In genomic region chr19:39124136-39124764, GRCh38 we compare ENCODE assay signal across 12 cellular contexts. TPM values are rescaled to one million over a fixed set of nuclear protein-coding genes. Genes with fewer than 3 reads are reported as not detected.
DNase-seq lines count a peak whose midpoint lies in the region; ATAC-seq and TF ChIP-seq lines count a peak whose summit lies in the region.
"Had no signal": no experiment of that assay in that cellular context is flagged by ENCODE, and none has a peak within 500 bp of the region (broad histone marks: within the 10 kb centered on the region; RNA-seq: fewer than 3 reads in every experiment).

No MANE protein-coding gene starts in this region.

- no peaks in the 10 kb centered on the region for H3K9me3 ChIP-seq in endodermal cell (ENCODE audit: control insufficient read depth, low read length)

- no peak overlapping the region for H3K9ac ChIP-seq in endodermal cell (ENCODE audit: extremely low read depth, low read length, poor library complexity, severe bottlenecking)

- no peaks in the 10 kb centered on the region for H3K36me3 Mint-ChIP-seq in activated T-cell treated with anti-CD3 and anti-CD28 coated beads, Interleukin-2, amount 50 U/mL, for 72 hours (ENCODE audit: insufficient read depth in 2 of 2)
- H3K36me3 Mint-ChIP-seq in endodermal cell (ENCODE audit: low read depth): no peaks in the 10 kb centered on the region
- H3K36me3 Mint-ChIP-seq in progenitor cell of endocrine pancreas (ENCODE audit: insufficient read depth): no peaks in the 10 kb centered on the region

- peak overlapping the region; percentile 60 to 85 for H3K4me3 Mint-ChIP-seq in activated T-cell treated with anti-CD3 and anti-CD28 coated beads, Interleukin-2, amount 50 U/mL, for 72 hours
- H3K4me3 Mint-ChIP-seq in endodermal cell: no peak overlapping the region
- peak overlapping the region; percentile 5 for H3K4me3 Mint-ChIP-seq in progenitor cell of endocrine pancreas (ENCODE audit: low read depth)

- DNase-seq in activated T-cell treated with anti-CD3 and anti-CD28 coated beads, Interleukin-2, amount 50 U/mL, for 72 hours: no peak
- no peak for DNase-seq in activated T-cell treated with anti-CD3 and anti-CD28 coated beads, Interleukin-2, amount 50 U/mL, for 48 hours
- DNase-seq in RWPE1 (ENCODE audit: low spot score) (no peak), endodermal cell (peak; percentile 63), progenitor cell of endocrine pancreas (ENCODE audit: low spot score, unreplicated experiment) (no peak), NK-92 (lab: John Stamatoyannopoulos, UW; ENCODE audit: unreplicated experiment) (no peak), RPMI8226 (no peak)
- no peak for DNase-seq in stimulated activated CD4-positive, alpha-beta T cell treated with anti-CD3 and anti-CD28 coated beads, Interleukin-2, amount 100 ng/mL, for 48 hours
- DNase-seq: activated CD8-positive, alpha-beta memory T cell treated with anti-CD3 and anti-CD28 coated beads for 24 hours; MV-4-11 had no signal

- H3K4me1 ChIP-seq in endodermal cell (ENCODE audit: control insufficient read depth, insufficient read depth, low read length): no peaks in the 10 kb centered on the region

- H3K4me3 ChIP-seq in endodermal cell (ENCODE audit: low read length): no peak overlapping the region
- H3K4me3 ChIP-seq: lung had no signal

- TF ChIP-seq CTCF in RWPE1 (conservative IDR thresholded peaks at IDR 0.05; ENCODE audit: low read depth) (no peak), endodermal cell (conservative IDR thresholded peaks at IDR 0.05) (no peak), progenitor cell of endocrine pancreas (IDR thresholded peaks at IDR 0.05; ENCODE audit: unreplicated experiment) (no peak)

- 76 to 88% methylated on average over 6 to 7 of the region's 7 CpGs for WGBS in endodermal cell (ENCODE audit: insufficient coverage in 1 of 2, insufficient read length in 1 of 2), 2 experiments

- H3K27ac Mint-ChIP-seq in activated T-cell treated with anti-CD3 and anti-CD28 coated beads, Interleukin-2, amount 50 U/mL, for 72 hours: peak overlapping the region; percentile 5
- H3K27ac Mint-ChIP-seq in endodermal cell (peak overlapping the region; percentile 64), progenitor cell of endocrine pancreas (peak overlapping the region; percentile 50)

- no peaks in the 10 kb centered on the region for H3K27me3 ChIP-seq in endodermal cell (ENCODE audit: control insufficient read depth, insufficient read depth, low read length, poor library complexity, severe bottlenecking)

- no peaks in the 10 kb centered on the region for H3K27me3 Mint-ChIP-seq in activated T-cell treated with anti-CD3 and anti-CD28 coated beads, Interleukin-2, amount 50 U/mL, for 72 hours (ENCODE audit: low read depth)
- peaks cover 6% of the 10 kb centered on the region for H3K27me3 Mint-ChIP-seq in endodermal cell (ENCODE audit: insufficient read depth)
- peaks cover 3% of the 10 kb centered on the region for H3K27me3 Mint-ChIP-seq in progenitor cell of endocrine pancreas

- CTCF ChIA-PET in RWPE1 (lab: Yijun Ruan, JAX): no interaction called here

- no peaks in the 10 kb centered on the region for H3K9me3 Mint-ChIP-seq in activated T-cell treated with anti-CD3 and anti-CD28 coated beads, Interleukin-2, amount 50 U/mL, for 72 hours
- H3K9me3 Mint-ChIP-seq in endodermal cell: no peaks in the 10 kb centered on the region
- H3K9me3 Mint-ChIP-seq in progenitor cell of endocrine pancreas (ENCODE audit: low read depth): no peaks in the 10 kb centered on the region

- no peaks in the 10 kb centered on the region for H3K36me3 ChIP-seq in endodermal cell (ENCODE audit: control insufficient read depth, insufficient read depth, low read length)

- H3K27ac ChIP-seq in RWPE1 (peak overlapping the region; percentile 20), endodermal cell (ENCODE audit: low read depth, low read length) (peak overlapping the region; percentile 53)

- POLR2A ChIA-PET in RWPE1 (lab: Yijun Ruan, JAX; ENCODE audit: low non-redundant PET): no interaction called here

- H3K4me1 Mint-ChIP-seq in activated T-cell treated with anti-CD3 and anti-CD28 coated beads, Interleukin-2, amount 50 U/mL, for 72 hours (ENCODE audit: low read depth): peaks cover 37% of the 10 kb centered on the region
- H3K4me1 Mint-ChIP-seq in endodermal cell (peaks cover 17% of the 10 kb centered on the region), progenitor cell of endocrine pancreas (ENCODE audit: low read depth) (peaks cover 26% of the 10 kb centered on the region)

- no peak for ATAC-seq in activated T-cell treated with anti-CD3 and anti-CD28 coated beads, Interleukin-2, amount 50 U/mL, for 72 hours (replicated peaks in 1 of 2)

RNA-seq across cellular contexts. Expression of gene PAK4, which starts 1.3 kb away (rescaled TPM):
- total RNA-seq in activated T-cell treated with anti-CD3 and anti-CD28 coated beads, Interleukin-2, amount 50 U/mL, for 72 hours: 10 to 100 TPM; 12.9 to 17.0 TPM
- 10 to 100 TPM; 63.9 to 68.1 TPM for total RNA-seq in endodermal cell
- 59.4 TPM for polyA plus RNA-seq in endodermal cell (2013, experiment 1 of 2)
- polyA plus RNA-seq in endodermal cell (2013, experiment 2 of 2): 56.1 TPM
- total RNA-seq in progenitor cell of endocrine pancreas: 73.9 and 75.8 TPM in 2 replicates

RNA-seq across cellular contexts. Expression of gene ACP7, which starts 40.1 kb away (rescaled TPM):
- total RNA-seq in activated T-cell treated with anti-CD3 and anti-CD28 coated beads, Interleukin-2, amount 50 U/mL, for 72 hours: not detected
- total RNA-seq in endodermal cell (under 1 TPM in 1 of 2 donors, not detected in 1; 0.29 TPM), progenitor cell of endocrine pancreas (not detected in 2 replicates)
- polyA plus RNA-seq in endodermal cell (2013, experiment 1 of 2): not detected
- polyA plus RNA-seq in endodermal cell (2013, experiment 2 of 2): not detected
- total RNA-seq: lung, posterior vena cava had no signal

Comparison
In these comparisons a context has a peak if more than half of its experiments do, and no peak if none do; other contexts are left out.
1. H3K27ac Mint-ChIP-seq: peak in every context shown above with its lines; median percentile 64 in endodermal cell; 50 in progenitor cell of endocrine pancreas; 5 in activated T-cell treated with anti-CD3 and anti-CD28 coated beads, Interleukin-2, amount 50 U/mL, for 72 hours.